8 cellular contexts compared by ENCODE assay signal in the genomic region with DNA sequence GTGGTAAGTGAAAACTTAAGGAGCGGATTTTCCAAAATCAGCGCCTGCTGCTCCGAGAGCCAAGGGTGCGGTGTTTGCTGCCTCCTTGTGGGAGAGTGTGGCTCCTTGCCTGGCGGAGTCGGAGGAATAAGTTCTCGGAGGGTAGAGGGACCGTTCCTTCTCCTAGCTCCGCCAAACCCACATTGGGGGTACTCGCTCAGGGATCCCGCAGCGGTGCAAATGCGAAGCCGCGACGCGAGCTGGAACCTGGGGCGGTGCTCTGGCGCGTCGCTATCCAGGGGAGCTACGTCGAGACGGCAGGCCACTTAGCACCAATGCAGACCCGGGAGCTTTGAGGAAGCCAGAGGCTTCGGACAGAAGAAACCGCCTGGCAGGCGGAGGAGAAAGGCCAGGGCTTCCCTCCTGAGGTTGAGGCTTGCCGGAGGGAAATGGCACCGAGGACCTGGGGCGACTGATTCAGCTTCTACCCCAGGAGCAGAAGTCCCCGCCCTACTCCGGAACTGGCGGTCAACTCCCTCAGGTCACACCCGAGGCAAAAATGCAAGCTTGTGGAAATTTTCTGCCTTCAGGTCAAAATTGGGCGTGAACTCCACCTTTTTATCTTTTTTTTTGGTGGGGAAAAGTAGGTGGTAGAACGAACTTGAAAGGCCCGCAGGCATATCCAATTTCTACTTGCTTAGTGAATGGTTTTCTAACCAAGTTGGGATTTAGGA. TPM values are rescaled to one million over a fixed set of nuclear protein-coding genes. Genes with fewer than 3 reads are reported as not detected.
A peak's percentile ranks its signal among the peaks of the same experiment; 100 is the strongest.
DNase-seq lines count a peak whose midpoint lies in the region; ATAC-seq and TF ChIP-seq lines count a peak whose summit lies in the region.

No MANE protein-coding gene starts in this region.

- H3K4me1 ChIP-seq in OCI-LY1 (ENCODE audit: insufficient read depth, low read length, severe bottlenecking) (peaks cover 11% of the 10 kb centered on the region), stomach smooth muscle (ENCODE audit: control insufficient read depth, insufficient read depth, low read length) (peaks cover 7% of the 10 kb centered on the region)

- H3K9me2 ChIP-seq in OCI-LY1 (ENCODE audit: low read depth, low read length) (no peaks in the 10 kb centered on the region), neural cell (ENCODE audit: insufficient read depth, low read length) (no peaks in the 10 kb centered on the region)

- peak overlapping the region; percentile 81 for H3K4me2 ChIP-seq in OCI-LY1 (ENCODE audit: low read length)
- no peak overlapping the region for H3K4me2 ChIP-seq in neural cell (ENCODE audit: low read length)

- no peaks in the 10 kb centered on the region for H3K9me3 ChIP-seq in OCI-LY1 (ENCODE audit: low read length)
- no peaks in the 10 kb centered on the region for H3K9me3 ChIP-seq in neural cell (ENCODE audit: low read length)
- no peaks in the 10 kb centered on the region for H3K9me3 ChIP-seq in stomach smooth muscle (ENCODE audit: control insufficient read depth in 2 of 2, low read length in 2 of 2)

- DNase-seq in CD1c-positive myeloid dendritic cell (ENCODE audit: extremely low spot score) (peak; percentile 72), fibroblast of pulmonary artery (ENCODE audit: low read depth) (peak; percentile 67)
- DNase-seq in activated T-cell treated with anti-CD3 and anti-CD28 coated beads, Interleukin-2, amount 50 U/mL, for 48 hours: peak; percentile 59 to 69

- H3K27me3 ChIP-seq in OCI-LY1 (ENCODE audit: insufficient read depth, low read length): no peaks in the 10 kb centered on the region
- peaks cover 13% of the 10 kb centered on the region for H3K27me3 ChIP-seq in neural cell (ENCODE audit: insufficient read depth, low read depth, low read length)
- no peaks in the 10 kb centered on the region for H3K27me3 ChIP-seq in stomach smooth muscle (ENCODE audit: control insufficient read depth in 1 of 2, insufficient read depth in 2 of 2, low read length in 2 of 2)

- H3K9ac ChIP-seq in OCI-LY1 (ENCODE audit: low read length) (peak overlapping the region; percentile 48; the same call in 1 of the 2 replicates), neural cell (ENCODE audit: low read length) (no peak overlapping the region), stomach smooth muscle (ENCODE audit: low read length in 2 of 2) (peak overlapping the region in 1 of 2 donors; percentile 62)

- H3K36me3 ChIP-seq in OCI-LY1 (ENCODE audit: insufficient read depth, low read length) (no peaks in the 10 kb centered on the region), neural cell (ENCODE audit: insufficient read depth, low read length) (no peaks in the 10 kb centered on the region), stomach smooth muscle (ENCODE audit: control insufficient read depth in 2 of 2, insufficient read depth in 2 of 2, low read length in 2 of 2) (no peaks in the 10 kb centered on the region)

- H3K4me3 ChIP-seq in OCI-LY1 (ENCODE audit: low read depth, low read length, poor library complexity, severe bottlenecking): peak overlapping the region; percentile 59
- H3K4me3 ChIP-seq in fibroblast of pulmonary artery (replicated peaks; ENCODE audit: low read depth, low read length): peak overlapping the region; percentile 65
- peak overlapping the region; percentile 59 for H3K4me3 ChIP-seq in neural cell (ENCODE audit: low read length)
- H3K4me3 ChIP-seq in stomach smooth muscle (ENCODE audit: low read length in 2 of 2): peak overlapping the region; percentile 45 to 74

- H3F3A ChIP-seq in OCI-LY1 (ENCODE audit: insufficient read depth, low read length) (no peaks in the 10 kb centered on the region), neural cell (ENCODE audit: insufficient read depth, low read length, poor library complexity, severe bottlenecking) (no peaks in the 10 kb centered on the region)

- peak; percentile 18 for TF ChIP-seq RAD21 in neural cell (conservative IDR thresholded peaks at IDR 0.05)

- no peak for TF ChIP-seq EP300 in neural cell (conservative IDR thresholded peaks at IDR 0.05; ENCODE audit: poor library complexity, severe bottlenecking)

- H4K20me1 ChIP-seq in OCI-LY1 (ENCODE audit: insufficient read depth, low read length) (no peaks in the 10 kb centered on the region), neural cell (ENCODE audit: insufficient read depth) (no peaks in the 10 kb centered on the region)

- H3K27ac ChIP-seq in OCI-LY1 (ENCODE audit: low read depth, low read length, poor library complexity, severe bottlenecking): no peak overlapping the region
- H3K27ac ChIP-seq in neural cell (ENCODE audit: low read length): no peak overlapping the region
- no peak overlapping the region for H3K27ac ChIP-seq in stomach smooth muscle (ENCODE audit: low read length)

- TF ChIP-seq CTCF in OCI-LY1 (IDR thresholded peaks at IDR 0.05; ENCODE audit: low read length) (peak; percentile 53; the same call in 1 of the 2 replicates), fibroblast of pulmonary artery (IDR thresholded peaks at IDR 0.05; ENCODE audit: low read length, missing control alignments) (peak; percentile 77), neural cell (IDR thresholded peaks at IDR 0.05; ENCODE audit: poor library complexity, severe bottlenecking) (peak; percentile 44)

- no peaks in the 10 kb centered on the region for H3K79me2 ChIP-seq in OCI-LY1 (ENCODE audit: insufficient read depth, low read length)
- no peaks in the 10 kb centered on the region for H3K79me2 ChIP-seq in neural cell (replicated peaks; ENCODE audit: insufficient read depth, low read length)

- peak overlapping the region; percentile 75; the same call in 1 of the 2 replicates for H2AFZ ChIP-seq in OCI-LY1 (ENCODE audit: low read length)
- no peak overlapping the region for H2AFZ ChIP-seq in neural cell (ENCODE audit: low read depth, low read length)

- peak; percentile 79 for ATAC-seq in GM19023 (IDR thresholded peaks at IDR 0.05; ENCODE audit: unreplicated experiment)
- peak; percentile 79 for ATAC-seq in HG03159 (IDR thresholded peaks at IDR 0.05; ENCODE audit: unreplicated experiment)

TF ChIP-seq in neural cell, 6 proteins besides CTCF, POLR2A, EP300 and RAD21:
- TF ChIP-seq EZH2 (IDR thresholded peaks at IDR 0.05; ENCODE audit: borderline replicate concordance, insufficient read depth, low read length, poor library complexity, severe bottlenecking): no peak
- no peak for TF ChIP-seq TAF1 (IDR thresholded peaks at IDR 0.05; ENCODE audit: low read depth)
- no peak for TF ChIP-seq REST (IDR thresholded peaks at IDR 0.05; ENCODE audit: borderline replicate concordance)
- TF ChIP-seq POLR2AphosphoS5 (IDR thresholded peaks at IDR 0.05): no peak
- no peak for TF ChIP-seq MXI1 (conservative IDR thresholded peaks at IDR 0.05; ENCODE audit: poor library complexity, severe bottlenecking)
- no peak for TF ChIP-seq SMC3 (conservative IDR thresholded peaks at IDR 0.05; ENCODE audit: poor library complexity)
TF ChIP-seq in neural cell: peak in this region for 0.

RNA-seq across cellular contexts. Expression of gene DDX43, which starts 5.7 kb away (rescaled TPM):
- polyA plus RNA-seq in neural cell: not detected in 2 replicates
- not detected in 2 replicates for polyA minus RNA-seq in neural cell

RNA-seq across cellular contexts. Expression of gene OOEP, which starts 19.3 kb away (rescaled TPM):
- polyA plus RNA-seq in neural cell: not detected in 2 replicates
- polyA minus RNA-seq in neural cell: not detected in 2 replicates

RNA-seq across cellular contexts. Expression of gene KHDC3L, which starts 26.5 kb away (rescaled TPM):
- 3.1 TPM in 1 of 2 replicates, not detected in the other for polyA plus RNA-seq in neural cell
- not detected in 2 replicates for polyA minus RNA-seq in neural cell

RNA-seq across cellular contexts. Expression of gene DPPA5, which starts 34.9 kb away (rescaled TPM):
- polyA plus RNA-seq in neural cell: not detected in 2 replicates
- polyA minus RNA-seq in neural cell: not detected in 2 replicates
